32 cellular contexts compared by ENCODE assay signal in genomic region chr3:60528651-60529050, GRCh38.
DNase-seq lines count a peak whose midpoint lies in the region; ATAC-seq and TF ChIP-seq lines count a peak whose summit lies in the region.
"Had no signal": no experiment of that assay in that cellular context is flagged by ENCODE, and none has a peak within 500 bp of the region (broad histone marks: within the 10 kb centered on the region; RNA-seq: fewer than 3 reads in every experiment).

No MANE protein-coding gene starts in this region.

- no peaks in the 10 kb centered on the region for H3K27me3 ChIP-seq in dorsolateral prefrontal cortex
- H3K27me3 ChIP-seq: gastroesophageal sphincter, right lobe of liver, SJSA1, spleen, tibial nerve had no signal

- H3K4me3 ChIP-seq in GM12865 (ENCODE audit: low read depth, low read length) (no peak overlapping the region), dorsolateral prefrontal cortex (no peak overlapping the region)
- H3K4me3 ChIP-seq: A549, gastroesophageal sphincter, HAP-1, lower lobe of right lung, prostate gland, right lobe of liver, SJSA1, spleen, tibial nerve had no signal

- intact Hi-C loops in posterior cingulate gyrus (cut with DNase I) (no loop called here), dorsolateral prefrontal cortex (cut with DNase I) (no loop called here)

- DNase-seq in GM12865 (ENCODE audit: low read depth) (peak; percentile 11), posterior cingulate gyrus (no peak), dorsolateral prefrontal cortex (no peak)
- no peak for DNase-seq in activated effector memory CD4-positive, alpha-beta T cell treated with anti-CD3 and anti-CD28 coated beads, Interleukin-2, amount 50 U/mL, for 16 hours
- no peak for DNase-seq in activated CD4-positive, alpha-beta T cell treated with anti-CD3 and anti-CD28 coated beads, Interleukin-2, amount 50 U/mL, for 48 hours
- DNase-seq: activated CD4-positive, alpha-beta T cell treated with anti-CD3 and anti-CD28 coated beads for 48 hours; activated gamma-delta T cell treated with Interleukin-2 at 50 U/mL for 16 hours; activated naive CD8-positive, alpha-beta T cell treated with anti-CD3 and anti-CD28 coated beads, Interleukin-2, amount 10 ng/mL, durations not matched to agents 7 days and 5 days; activated T-cell treated with anti-CD3 and anti-CD28 coated beads, Interleukin-2, amount 50 U/mL, for 1 hour; AML-193; aorta; CD4-positive, alpha-beta memory T cell; effector CD4-positive, alpha-beta T cell; IMR-90; lower lobe of right lung; naive thymus-derived CD4-positive, alpha-beta T cell; NCI-H1436 treated with DMSO at 0.1 percent for 48 hours; NCI-H2081 treated with DMSO at 0.1 percent for 48 hours; NCI-H446 treated with DMSO at 0.1 percent for 48 hours; nucleus accumbens; right lobe of liver; spleen; T-cell had no signal

- peak; percentile 98 for ATAC-seq in GM18907 (IDR thresholded peaks at IDR 0.05; ENCODE audit: unreplicated experiment)
- peak; percentile 50 for ATAC-seq in GM21825 (IDR thresholded peaks at IDR 0.05; ENCODE audit: unreplicated experiment)
- peak; percentile 64 for ATAC-seq in HG03469 (IDR thresholded peaks at IDR 0.05; ENCODE audit: unreplicated experiment)
- ATAC-seq: A549; gastroesophageal sphincter; lower lobe of right lung; naive thymus-derived CD4-positive, alpha-beta T cell; right lobe of liver; T-cell had no signal

- H3K27ac ChIP-seq in dorsolateral prefrontal cortex, result no peak overlapping the region
- H3K27ac ChIP-seq: A549, gastroesophageal sphincter, lower lobe of right lung, prostate gland, right lobe of liver, SJSA1, spleen, tibial nerve had no signal

- TF ChIP-seq CTCF in GM12865 (IDR thresholded peaks at IDR 0.05; ENCODE audit: insufficient read depth, low read depth, low read length, missing control alignments) (no peak), dorsolateral prefrontal cortex (IDR thresholded peaks at IDR 0.05 in 54 of 56, conservative IDR thresholded peaks at IDR 0.05 in 2 of 56; ENCODE audit: low read depth in 1 of 56, partially characterized antibody in 56 of 56) (no peak)
